In genomic region chr7:73647725-73648592, GRCh38 we compare ENCODE assay signal across 8 cellular contexts. TPM values are rescaled to one million over a fixed set of nuclear protein-coding genes. Genes with fewer than 3 reads are reported as not detected.
DNase-seq lines count a peak whose midpoint lies in the region; ATAC-seq and TF ChIP-seq lines count a peak whose summit lies in the region.

No MANE protein-coding gene starts in this region.

- H3K4me1 ChIP-seq in BLaER1 (0 out of 2 replicates have a peak, but pooled peaks cover 6% of the 10 kb centered on the region), sigmoid colon (peaks cover 0 to 11% (median 10%) of the 10 kb centered on the region in 4 donors), SJCRH30 (no peaks in the 10 kb centered on the region)

- H3K27ac ChIP-seq in BLaER1 (no peak overlapping the region), sigmoid colon (no peak overlapping the region), SJCRH30 (no peak overlapping the region)

- H4K20me1 ChIP-seq in BLaER1: peaks cover 15% of the 10 kb centered on the region

- peak; percentile 69 for DNase-seq in activated CD8-positive, alpha-beta memory T cell treated with anti-CD3 and anti-CD28 coated beads, Interleukin-2, amount 50 U/mL, for 48 hours
- DNase-seq in Right ventricle myocardium superior: no peak
- no peak for DNase-seq in sigmoid colon
- DNase-seq in cerebellar cortex (ENCODE audit: low spot score): no peak
- DNase-seq in SJCRH30: no peak

- TF ChIP-seq EP300 in Ishikawa (IDR thresholded peaks at IDR 0.05; ENCODE audit: borderline replicate concordance) (no peak), sigmoid colon (IDR thresholded peaks at IDR 0.05) (no peak)

- H3K27me3 ChIP-seq in BLaER1 (peaks cover 55% of the 10 kb centered on the region), sigmoid colon (peaks cover 15 to 66% (median 26%) of the 10 kb centered on the region in 3 donors), SJCRH30 (peaks cover 33% of the 10 kb centered on the region)

- H3K9me3 ChIP-seq in BLaER1: no peaks in the 10 kb centered on the region
- no peaks in the 10 kb centered on the region for H3K9me3 ChIP-seq in sigmoid colon
- no peaks in the 10 kb centered on the region for H3K9me3 ChIP-seq in SJCRH30 (replicated peaks)

- peak overlapping the region; percentile 55; the same call in 1 of the 2 replicates for H3K9ac ChIP-seq in BLaER1

- intact Hi-C loops in Right ventricle myocardium superior (cut with DNase I): no loop called here
- intact Hi-C loops in sigmoid colon (cut with DNase I): no loop called here

- peak overlapping the region; percentile 84 for H3K4me2 ChIP-seq in BLaER1

- TF ChIP-seq RAD21 in Ishikawa (IDR thresholded peaks at IDR 0.05; ENCODE audit: low read depth): peak; percentile 12; the same call in 1 of the 2 replicates

- no peaks in the 10 kb centered on the region for H3K36me3 ChIP-seq in BLaER1
- H3K36me3 ChIP-seq in sigmoid colon: no peaks in the 10 kb centered on the region
- no peaks in the 10 kb centered on the region for H3K36me3 ChIP-seq in SJCRH30

- ATAC-seq in Right ventricle myocardium superior (ENCODE audit: poor library complexity) (peak; percentile 61), HG03520 (IDR thresholded peaks at IDR 0.05; ENCODE audit: unreplicated experiment) (no peak)

- TF ChIP-seq POLR2A in sigmoid colon (IDR thresholded peaks at IDR 0.05): no peak

- peak overlapping the region; percentile 62 for H3K4me3 ChIP-seq in BLaER1
- peak overlapping the region in 3 of 4 donors; percentile 35 to 49 (median 47) for H3K4me3 ChIP-seq in sigmoid colon
- H3K4me3 ChIP-seq in SJCRH30: no peak overlapping the region

- TF ChIP-seq CTCF in sigmoid colon (IDR thresholded peaks at IDR 0.05): no peak

- WGBS in sigmoid colon, 2 donors: 1% methylated on average over 62 of the region's 62 CpGs

TF ChIP-seq in Ishikawa, 13 proteins besides CTCF, POLR2A, EP300 and RAD21:
- TF ChIP-seq YY1 (IDR thresholded peaks at IDR 0.05; ENCODE audit: low read depth) (peak; percentile 44; the same call in 1 of the 2 replicates), FOXM1 (IDR thresholded peaks at IDR 0.05; ENCODE audit: borderline replicate concordance, low read depth) (no peak), CEBPB (IDR thresholded peaks at IDR 0.05) (no peak), MAX (IDR thresholded peaks at IDR 0.05) (peak; percentile 87), EGR1 (IDR thresholded peaks at IDR 0.05) (peak; percentile 75), NFIC (IDR thresholded peaks at IDR 0.05) (no peak), ZBTB7A (IDR thresholded peaks at IDR 0.05; ENCODE audit: low read depth) (peak; percentile 37), TCF12 (IDR thresholded peaks at IDR 0.05; ENCODE audit: low read depth) (no peak), CREB1 (IDR thresholded peaks at IDR 0.05; ENCODE audit: low read depth) (no peak), TAF1 (IDR thresholded peaks at IDR 0.05; ENCODE audit: low read depth) (0 out of 2 replicates have a peak, but pooled peaks have one; percentile 19), REST (IDR thresholded peaks at IDR 0.05; ENCODE audit: low read depth) (no peak), USF1 (IDR thresholded peaks at IDR 0.05) (peak; percentile 50; the same call in 1 of the 2 replicates), TEAD4 (IDR thresholded peaks at IDR 0.05) (no peak)

RNA-seq across cellular contexts. Expression of gene VPS37D, which starts 19.7 kb away (rescaled TPM):
- total RNA-seq in Right ventricle myocardium superior: 2.7 TPM
- total RNA-seq in sigmoid colon: 1 to 10 TPM; 1.6 to 8.7 (median 4.4) TPM
- 1 to 10 TPM in 1 of 3 donors, under 1 TPM in 1, not detected in 1; 0.60 to 1.0 TPM for polyA plus RNA-seq in sigmoid colon
- 0.53 and 1.2 TPM in 2 replicates for total RNA-seq in SJCRH30 (2014; rRNA removed; shearing (Covaris generic))

RNA-seq across cellular contexts. Expression of gene MLXIPL, which starts 23.6 kb away (rescaled TPM):
- total RNA-seq in Right ventricle myocardium superior: 6.9 TPM
- total RNA-seq in sigmoid colon: 10 to 100 TPM in 2 of 4 donors, 1 to 10 TPM in 2; 2.5 to 15.0 (median 10.8) TPM
- 10 to 100 TPM in 1 of 3 donors, 1 to 10 TPM in 2; 1.6 to 11.9 (median 4.8) TPM for polyA plus RNA-seq in sigmoid colon
- total RNA-seq in SJCRH30 (2014; rRNA removed; shearing (Covaris generic)): 0.10 TPM in 1 of 2 replicates, not detected in the other

RNA-seq across cellular contexts. Expression of gene DNAJC30, which starts 35.3 kb away (rescaled TPM):
- total RNA-seq in Right ventricle myocardium superior (11.8 TPM), sigmoid colon (1 to 10 TPM; 3.3 to 7.6 (median 5.8) TPM)
- 1 to 10 TPM; 5.1 to 9.4 (median 6.6) TPM for polyA plus RNA-seq in sigmoid colon
- total RNA-seq in SJCRH30 (2014; rRNA removed; shearing (Covaris generic)): 5.1 and 6.0 TPM in 2 replicates

RNA-seq across cellular contexts. Expression of gene BUD23, which starts 35.4 kb away (rescaled TPM):
- total RNA-seq in Right ventricle myocardium superior (74.8 TPM), sigmoid colon (10 to 100 TPM; 36.8 to 42.4 (median 39.0) TPM)
- polyA plus RNA-seq in sigmoid colon: 10 to 100 TPM; 34.2 to 86.8 (median 36.0) TPM
- 86.6 and 91.7 TPM in 2 replicates for total RNA-seq in SJCRH30 (2014; rRNA removed; shearing (Covaris generic))
